In the genomic region with DNA sequence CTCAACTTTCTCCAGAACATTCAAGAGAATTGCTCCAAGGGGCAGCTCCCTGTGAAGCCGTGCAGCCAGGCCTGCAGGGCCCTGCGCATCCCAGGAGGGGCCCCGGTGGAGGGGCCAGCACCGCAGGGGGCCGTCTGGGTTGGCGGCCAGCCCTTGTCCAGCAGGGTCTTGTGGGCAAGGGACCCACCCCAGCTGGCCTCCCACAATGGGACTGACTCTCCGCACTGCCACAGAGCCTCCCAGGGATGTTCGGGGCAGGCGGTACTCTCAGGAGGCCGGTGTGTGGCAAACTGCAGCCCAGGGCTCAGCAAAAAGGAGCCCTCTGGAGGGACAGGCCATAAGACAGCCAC, we compare ENCODE assay signal across 29 cellular contexts.
DNase-seq lines count a peak whose midpoint lies in the region; ATAC-seq, FAIRE-seq and TF ChIP-seq lines count a peak whose summit lies in the region.
"Had no signal": no experiment of that assay in that cellular context is flagged by ENCODE, and none has a peak within 500 bp of the region (broad histone marks: within the 10 kb centered on the region; RNA-seq: fewer than 3 reads in every experiment).

No MANE protein-coding gene starts in this region.

- H3K18ac ChIP-seq in H1 (ENCODE audit: extremely low read depth, low read length) (no peak overlapping the region), neuronal stem cell (ENCODE audit: low read length) (peak overlapping the region; percentile 57)

- no peaks in the 10 kb centered on the region for H3K79me2 ChIP-seq in HepG2 (ENCODE audit: insufficient read depth, low read length)
- H3K79me2 ChIP-seq in H1 (ENCODE audit: control insufficient read depth in 1 of 2, insufficient read depth in 2 of 2, low read length in 2 of 2): no peaks in the 10 kb centered on the region

- H2AFZ ChIP-seq in HepG2 (ENCODE audit: low read length) (no peak overlapping the region), H1 (ENCODE audit: low read length) (no peak overlapping the region), neuronal stem cell (ENCODE audit: low read length) (no peak overlapping the region)

- peak in 2 of 3 donors; percentile 14 to 35 for DNase-seq in right lobe of liver
- DNase-seq in HepG2 (ENCODE audit: low spot score): no peak
- peak; percentile 46 for DNase-seq in RWPE2 (ENCODE audit: low spot score)
- no peak for DNase-seq in H1 (ENCODE audit: low read depth in 1 of 2, low spot score in 2 of 2)
- no peak for DNase-seq in neuronal stem cell (ENCODE audit: low spot score)
- no peak for DNase-seq in dedifferentiated amniotic fluid mesenchymal stem cell (ENCODE audit: extremely low spot score)
- DNase-seq in DMS 273 treated with DMSO at 0.1 percent for 48 hours (lab: John Stamatoyannopoulos, UW): no peak
- no peak for DNase-seq in NCI-H2029 treated with DMSO at 0.1 percent for 48 hours (lab: John Stamatoyannopoulos, UW)
- DNase-seq: ACHN; BE2C; Caco-2; Calu3; CD4-positive, alpha-beta T cell; CD8-positive, alpha-beta T cell; DMS153; DMS53; DMS79; DND-41; EL; GDM1 had no signal

- H4K5ac ChIP-seq in H1 (ENCODE audit: insufficient read length, low read depth, low read length): no peak overlapping the region

- H4K20me1 ChIP-seq in HepG2 (ENCODE audit: insufficient read depth, low read length) (no peaks in the 10 kb centered on the region), H1 (replicated peaks in 1 of 2; ENCODE audit: control insufficient read depth in 1 of 2, insufficient read depth in 2 of 2, low read length in 2 of 2) (peaks cover 0 to 5% of the 10 kb centered on the region in 2 experiments)
- H4K20me1 ChIP-seq: BLaER1 treated with 17β-estradiol and CSF1 and Interleukin-3, amounts not matched to agents 10 nM and 100 nM had no signal

- no peak overlapping the region for H2BK15ac ChIP-seq in H1 (ENCODE audit: low read length)
- H2BK15ac ChIP-seq in neuronal stem cell (ENCODE audit: low read length): no peak overlapping the region

- no peak overlapping the region for H3K4ac ChIP-seq in H1 (replicated peaks; ENCODE audit: insufficient read length, low read depth, low read length)
- H3K4ac ChIP-seq in neuronal stem cell (ENCODE audit: low read length): no peak overlapping the region

- H4K8ac ChIP-seq in H1 (ENCODE audit: extremely low read depth, insufficient read depth, low read length): 0 out of 2 replicates have a peak overlapping the region, but pooled peaks have one; percentile 25
- no peak overlapping the region for H4K8ac ChIP-seq in neuronal stem cell (ENCODE audit: low read depth, low read length)

- H3K56ac ChIP-seq in H1 (replicated peaks; ENCODE audit: insufficient read length, low read depth, low read length): no peak overlapping the region

- H2BK5ac ChIP-seq in H1 (ENCODE audit: low read depth, low read length) (no peak overlapping the region), neuronal stem cell (ENCODE audit: low read length) (no peak overlapping the region)

- ATAC-seq in right lobe of liver (no peak), HepG2 (no peak), RWPE2 (ENCODE audit: low read depth) (no peak)
- ATAC-seq: A549; CD8-positive, alpha-beta T cell; GM12878 had no signal

- H3K4me3 ChIP-seq in right lobe of liver: no peak overlapping the region
- no peak overlapping the region for H3K4me3 ChIP-seq in HepG2 (replicated peaks in 1 of 3; ENCODE audit: insufficient read depth in 1 of 3, low read depth in 2 of 3, low read length in 3 of 3)
- H3K4me3 ChIP-seq in RWPE2 (ENCODE audit: severe bottlenecking): no peak overlapping the region
- H3K4me3 ChIP-seq in H1 (ENCODE audit: extremely low read depth in 1 of 4, insufficient read depth in 2 of 4, low read depth in 3 of 4, low read length in 4 of 4): no peak overlapping the region
- H3K4me3 ChIP-seq in neuronal stem cell (ENCODE audit: low read length in 2 of 2): no peak overlapping the region
- H3K4me3 ChIP-seq: A549; BLaER1 treated with 17β-estradiol and CSF1 and Interleukin-3, amounts not matched to agents 10 nM and 100 nM; GM12878 had no signal

- no peak overlapping the region for H2AK5ac ChIP-seq in H1 (ENCODE audit: low read depth, low read length)
- H2AK5ac ChIP-seq in neuronal stem cell (ENCODE audit: low read depth, low read length): no peak overlapping the region

- H3K9me3 ChIP-seq in right lobe of liver (no peaks in the 10 kb centered on the region), HepG2 (ENCODE audit: low read length) (no peaks in the 10 kb centered on the region), RWPE2 (ENCODE audit: severe bottlenecking) (no peaks in the 10 kb centered on the region), H1 (ENCODE audit: insufficient read depth in 2 of 2, low read depth in 1 of 2, low read length in 1 of 2) (no peaks in the 10 kb centered on the region), neuronal stem cell (replicated peaks in 1 of 2; ENCODE audit: control insufficient read depth in 2 of 2, insufficient read depth in 1 of 2, low read depth in 1 of 2, low read length in 2 of 2) (no peaks in the 10 kb centered on the region)
- H3K9me3 ChIP-seq: A549; BE2C; BLaER1 treated with 17β-estradiol and CSF1 and Interleukin-3, amounts not matched to agents 10 nM and 100 nM; Caco-2 had no signal

- no peak overlapping the region for H3K27ac ChIP-seq in right lobe of liver
- no peak overlapping the region for H3K27ac ChIP-seq in HepG2 (ENCODE audit: extremely low read length, insufficient read depth, low read length)
- no peak overlapping the region for H3K27ac ChIP-seq in RWPE2 (ENCODE audit: poor library complexity, severe bottlenecking)
- H3K27ac ChIP-seq in H1 (ENCODE audit: low read depth, low read length): no peak overlapping the region
- H3K27ac ChIP-seq in neuronal stem cell (replicated peaks; ENCODE audit: low read length): no peak overlapping the region
- H3K27ac ChIP-seq: 22Rv1; A549; BLaER1 treated with 17β-estradiol and CSF1 and Interleukin-3, amounts not matched to agents 10 nM and 100 nM; C4-2B had no signal

- WGBS in right lobe of liver (ENCODE audit: insufficient coverage, low coverage, low lambda C conversion rate, missing lambda C conversion rate): no CpG with 5 or more reads among the region's 10 CpGs
- 17% methylated on average over 6 of the region's 10 CpGs for WGBS in HepG2 (ENCODE audit: low lambda C conversion rate)
- WGBS in H1 (ENCODE audit: extremely low coverage in 1 of 2, insufficient coverage in 1 of 2, insufficient read length in 1 of 2, insufficient replicate concordance in 2 of 2, low coverage in 1 of 2, low lambda C conversion rate in 2 of 2, missing lambda C conversion rate in 1 of 2), 2 experiments: 96% methylated on average over 10 of the region's 10 CpGs; no CpG with 5 or more reads in 1 of the 2 experiments
- WGBS in neuronal stem cell (ENCODE audit: extremely low coverage in 2 of 2, insufficient read length in 2 of 2, insufficient replicate concordance in 1 of 2), 2 donors: no CpG with 5 or more reads among the region's 10 CpGs

- no peak overlapping the region for H2BK20ac ChIP-seq in H1 (ENCODE audit: low read length)

- H3K27me3 ChIP-seq in right lobe of liver (no peaks in the 10 kb centered on the region), HepG2 (ENCODE audit: control insufficient read depth in 1 of 2, insufficient read depth in 2 of 2, low read length in 2 of 2) (peaks cover 4 to 56% of the 10 kb centered on the region in 2 experiments; a peak in 4 of 5 replicates), RWPE2 (ENCODE audit: insufficient read depth, poor library complexity, severe bottlenecking) (no peaks in the 10 kb centered on the region), H1 (replicated peaks in 1 of 4; ENCODE audit: control insufficient read depth in 3 of 4, extremely low read depth in 1 of 4, insufficient read depth in 3 of 4, low read length in 3 of 4) (no peaks in the 10 kb centered on the region; a peak in 1 of 7 replicates), neuronal stem cell (ENCODE audit: control insufficient read depth in 3 of 3, insufficient read depth in 3 of 3, low read depth in 1 of 3, low read length in 3 of 3) (peaks cover 0 to 37% (median 0%) of the 10 kb centered on the region in 3 experiments)
- H3K27me3 ChIP-seq: BE2C; BLaER1 treated with 17β-estradiol and CSF1 and Interleukin-3, amounts not matched to agents 10 nM and 100 nM had no signal

- H3K23me2 ChIP-seq in H1 (ENCODE audit: low read depth, low read length): no peaks in the 10 kb centered on the region

- no peak for FAIRE-seq in HepG2 (lab: Jason Lieb, UNC)
- FAIRE-seq in H1 (lab: Jason Lieb, UNC): no peak
- FAIRE-seq: A549, D721Med, GM12878, GM12892, GM18507, GM19239 had no signal

- no peak overlapping the region for H3K4me2 ChIP-seq in HepG2 (ENCODE audit: low read depth, low read length)
- H3K4me2 ChIP-seq in H1 (ENCODE audit: insufficient read depth in 1 of 2, low read depth in 2 of 2, low read length in 2 of 2): no peak overlapping the region
- H3K4me2 ChIP-seq in neuronal stem cell (ENCODE audit: insufficient read depth, low read length, poor library complexity, severe bottlenecking): no peak overlapping the region
- H3K4me2 ChIP-seq: A549 had no signal

- CTCF ChIA-PET in HepG2 (lab: Yijun Ruan, JAX; ENCODE audit: low intra/inter-chr PET ratio, low total read pairs): no interaction called here
- CTCF ChIA-PET in H1 (lab: Charles Lee; ENCODE audit: partially characterized antibody): interaction anchor here (4.5 kb wide), 1 partner anchor 9 kb away, joined by 19 read pairs; no protein-coding TSS in a partner anchor

- POLR2A ChIA-PET in HepG2 (lab: Yijun Ruan, JAX) (no interaction called here), H1 (lab: Charles Lee; ENCODE audit: partially characterized antibody) (interaction anchor here (0.6 kb wide), 1 partner anchor 247 kb away, joined by 3 read pairs; no protein-coding TSS in a partner anchor)

- in situ Hi-C loops in HepG2 (cut with HindIII; ENCODE audit: extremely low pct_ligation_motif_present, low pct_unique_long_range_greater_than_20kb): no loop called here

- no peak overlapping the region for H3K9ac ChIP-seq in HepG2 (ENCODE audit: insufficient read depth, low read depth, low read length)
- no peak overlapping the region for H3K9ac ChIP-seq in H1 (replicated peaks in 1 of 4; ENCODE audit: extremely low read depth in 1 of 4, low read depth in 3 of 4, low read length in 3 of 4)
- no peak overlapping the region for H3K9ac ChIP-seq in neuronal stem cell (ENCODE audit: low read depth, low read length, poor library complexity)

- no peak overlapping the region for H4K91ac ChIP-seq in H1 (replicated peaks; ENCODE audit: insufficient read length, low read length)
- no peak overlapping the region for H4K91ac ChIP-seq in neuronal stem cell (ENCODE audit: low read depth, low read length, poor library complexity)

- TF ChIP-seq EP300 in HepG2 (IDR thresholded peaks at IDR 0.05; ENCODE audit: low read depth in 2 of 2, low read length in 2 of 2): no peak
- TF ChIP-seq EP300 in HepG2 (CRISPR knock-in tag; IDR thresholded peaks at IDR 0.05; ENCODE audit: borderline replicate concordance): no peak
- TF ChIP-seq EP300 in H1 (IDR thresholded peaks at IDR 0.05; ENCODE audit: borderline replicate concordance in 1 of 2, low read depth in 2 of 2, low read length in 2 of 2): no peak

- TF ChIP-seq POLR2A in right lobe of liver (IDR thresholded peaks at IDR 0.05): no peak
- TF ChIP-seq POLR2A in HepG2 (IDR thresholded peaks at IDR 0.05; ENCODE audit: insufficient read depth in 1 of 2, low read depth in 2 of 2, low read length in 2 of 2): no peak
- no peak for TF ChIP-seq POLR2A in H1 (IDR thresholded peaks at IDR 0.05; ENCODE audit: control extremely low read depth in 1 of 2, low read depth in 2 of 2, low read length in 2 of 2)

- H3K4me1 ChIP-seq in right lobe of liver (no peaks in the 10 kb centered on the region), HepG2 (ENCODE audit: insufficient read depth, low read length) (no peaks in the 10 kb centered on the region), RWPE2 (ENCODE audit: insufficient read depth, poor library complexity, severe bottlenecking) (no peaks in the 10 kb centered on the region), H1 (replicated peaks in 1 of 4; ENCODE audit: control insufficient read depth in 3 of 4, insufficient read depth in 4 of 4, low read length in 3 of 4) (no peaks in the 10 kb centered on the region), neuronal stem cell (ENCODE audit: control insufficient read depth in 2 of 2, insufficient read depth in 1 of 2, low read depth in 1 of 2, low read length in 2 of 2) (peaks cover 0 to 5% of the 10 kb centered on the region in 2 donors)
- H3K4me1 ChIP-seq: A549, Caco-2 had no signal

- no TSS peak for BruUV-seq in HepG2 (replicated peaks; lab: Mats Ljungman, UMichigan)

- H2BK12ac ChIP-seq in H1 (ENCODE audit: low read depth, low read length) (no peak overlapping the region), neuronal stem cell (ENCODE audit: low read length) (no peak overlapping the region)

- H3K36me3 ChIP-seq in right lobe of liver (no peaks in the 10 kb centered on the region), HepG2 (replicated peaks in 1 of 2; ENCODE audit: control insufficient read depth in 1 of 2, insufficient read depth in 2 of 2, low read length in 2 of 2) (no peaks in the 10 kb centered on the region), RWPE2 (ENCODE audit: low read depth) (no peaks in the 10 kb centered on the region), H1 (ENCODE audit: control insufficient read depth in 2 of 4, insufficient read depth in 4 of 4, low read length in 3 of 4) (no peaks in the 10 kb centered on the region), neuronal stem cell (replicated peaks in 1 of 2; ENCODE audit: control insufficient read depth in 2 of 2, insufficient read depth in 2 of 2, low read length in 2 of 2) (no peaks in the 10 kb centered on the region)

- H3K14ac ChIP-seq in H1 (ENCODE audit: insufficient read length): no peak overlapping the region
- H3K14ac ChIP-seq in neuronal stem cell (ENCODE audit: low read length): no peak overlapping the region

- H3K23ac ChIP-seq in H1 (ENCODE audit: insufficient read length): no peak overlapping the region
- no peak overlapping the region for H3K23ac ChIP-seq in neuronal stem cell (ENCODE audit: low read depth, low read length, poor library complexity)

- H3K79me1 ChIP-seq in H1 (ENCODE audit: low read depth, low read length) (no peaks in the 10 kb centered on the region), neuronal stem cell (ENCODE audit: low read depth, low read length) (peaks cover 4% of the 10 kb centered on the region)

- no peak for TF ChIP-seq CTCF in right lobe of liver (IDR thresholded peaks at IDR 0.05)
- no peak for TF ChIP-seq CTCF in HepG2 (CRISPR knock-in tag; IDR thresholded peaks at IDR 0.05)
- no peak for TF ChIP-seq CTCF in RWPE2 (IDR thresholded peaks at IDR 0.05; ENCODE audit: poor library complexity, severe bottlenecking)
- TF ChIP-seq CTCF in H1 (IDR thresholded peaks at IDR 0.05; ENCODE audit: control extremely low read depth in 1 of 3, insufficient read depth in 1 of 3, low read depth in 1 of 3, low read length in 3 of 3): no peak

- H2BK120ac ChIP-seq in H1 (replicated peaks; ENCODE audit: low read depth, low read length) (no peak overlapping the region), neuronal stem cell (ENCODE audit: low read depth, low read length) (no peak overlapping the region)

- intact Hi-C loops in right lobe of liver (cut with DNase I) (no loop called here), HepG2 (cut with micrococcal nuclease; ENCODE audit: unreplicated experiment) (no loop called here)

- TF ChIP-seq RAD21 in HepG2 (CRISPR knock-in tag; IDR thresholded peaks at IDR 0.05) (no peak), H1 (IDR thresholded peaks at IDR 0.05 in 1 of 2, conservative IDR thresholded peaks at IDR 0.05 in 1 of 2; ENCODE audit: low read depth in 2 of 2, low read length in 2 of 2) (no peak)

Comparison
In these comparisons a context has a peak if more than half of its experiments do, and no peak if none do; other contexts are left out.
1. DNase-seq: peak in right lobe of liver (2 of 3) and RWPE2 (single experiment); none in HepG2 (single experiment), H1 (0 of 2), neuronal stem cell (single experiment), dedifferentiated amniotic fluid mesenchymal stem cell (single experiment), DMS 273 treated with DMSO at 0.1 percent for 48 hours (single experiment) and NCI-H2029 treated with DMSO at 0.1 percent for 48 hours (single experiment).